ENCODE assay signal across 8 cellular contexts in the genomic region with DNA sequence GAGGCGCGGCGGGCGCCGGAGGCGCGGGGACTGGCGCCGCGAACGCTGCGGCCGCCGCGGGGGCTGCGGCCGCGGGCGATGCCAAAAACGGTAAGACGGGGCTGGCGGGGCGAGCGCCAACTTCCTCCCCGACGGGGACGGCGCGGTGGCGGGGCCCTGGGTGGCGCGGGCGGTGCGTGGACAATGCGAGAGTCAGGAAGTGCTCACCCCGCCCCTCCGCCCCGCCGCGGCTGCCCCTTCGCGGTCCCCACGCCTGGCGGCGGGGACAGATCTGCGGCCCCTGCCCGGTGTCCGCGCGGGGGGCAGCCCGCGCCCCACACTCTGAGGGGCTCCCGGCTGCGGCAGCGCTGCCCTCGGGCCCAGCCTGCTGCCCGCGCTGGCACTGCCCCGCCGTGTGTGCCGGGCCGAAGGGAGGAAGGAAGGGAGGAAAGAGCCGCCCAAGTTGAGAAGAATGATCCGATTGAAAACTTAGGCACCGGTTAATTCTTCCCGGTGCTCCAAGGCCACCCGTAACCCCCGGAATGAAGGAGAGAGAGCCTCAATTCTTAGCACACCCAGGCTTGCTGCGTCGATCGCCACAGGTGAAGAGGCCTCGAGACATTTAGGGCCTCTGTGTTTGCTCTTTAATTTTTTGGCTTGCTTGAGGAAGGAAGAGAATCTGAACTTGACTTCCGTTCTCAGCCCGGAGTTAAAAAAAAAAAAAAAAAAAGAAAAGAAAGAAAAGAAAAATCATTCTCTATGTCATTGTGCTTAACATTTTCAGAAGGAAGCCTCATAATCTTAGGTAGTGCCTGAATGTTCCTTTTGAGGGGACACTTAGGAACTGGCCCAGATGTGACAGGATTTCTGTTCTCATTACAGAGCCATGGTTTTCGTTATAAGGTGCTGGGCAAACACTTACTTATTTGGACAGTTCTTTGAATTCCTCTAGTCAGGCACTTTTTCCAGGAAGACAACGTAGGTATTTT. TPM values are rescaled to one million over a fixed set of nuclear protein-coding genes. Genes with fewer than 3 reads are reported as not detected.
DNase-seq lines count a peak whose midpoint lies in the region; ATAC-seq and TF ChIP-seq lines count a peak whose summit lies in the region.

No MANE protein-coding gene starts in this region.

- peaks cover 0 to 79% (median 44%) of the 10 kb centered on the region in 9 donors for H3K4me1 ChIP-seq in heart right ventricle
- no peaks in the 10 kb centered on the region for H3K4me1 ChIP-seq in trophoblast cell (ENCODE audit: control insufficient read depth in 1 of 2, insufficient read depth in 2 of 2, low read length in 2 of 2)

- peak overlapping the region; percentile 99 for H2AFZ ChIP-seq in trophoblast cell (ENCODE audit: insufficient read depth, low read length, poor library complexity)

- in situ Hi-C loops in ACHN (cut with HindIII; ENCODE audit: low pct_ligation_motif_present, low pct_unique_long_range_greater_than_20kb, low sequenced_read_pairs) (no loop called here), SK-MEL-5 (cut with HindIII; ENCODE audit: low pct_unique_long_range_greater_than_20kb, low sequenced_read_pairs) (no loop called here)

- H3K9me3 Mint-ChIP-seq in activated naive CD8-positive, alpha-beta T cell treated with anti-CD3 and anti-CD28 coated beads, Interleukin-2, amount 50 U/mL, for 24 hours: no peaks in the 10 kb centered on the region

- H3K9ac ChIP-seq in trophoblast cell (ENCODE audit: low read length): peak overlapping the region; percentile 84

- H3K4me1 Mint-ChIP-seq in activated naive CD8-positive, alpha-beta T cell treated with anti-CD3 and anti-CD28 coated beads, Interleukin-2, amount 50 U/mL, for 24 hours: peaks cover 80% of the 10 kb centered on the region

- H4K8ac ChIP-seq in trophoblast cell (ENCODE audit: low read depth, low read length): peak overlapping the region; percentile 99

- 1% methylated on average over 29 to 76 of the region's 76 CpGs for WGBS in heart right ventricle, 2 donors
- no CpG with 5 or more reads among the region's 76 CpGs for WGBS in trophoblast cell (ENCODE audit: extremely low coverage, insufficient coverage, insufficient read length)

- H3K27ac ChIP-seq in heart right ventricle (peak overlapping the region; percentile 93 to 98 (median 96)), trophoblast cell (ENCODE audit: low read depth, low read length) (peak overlapping the region; percentile 55)

- peak overlapping the region; percentile 96 for H3K4me3 Mint-ChIP-seq in activated naive CD8-positive, alpha-beta T cell treated with anti-CD3 and anti-CD28 coated beads, Interleukin-2, amount 50 U/mL, for 24 hours

- no peaks in the 10 kb centered on the region for H3K27me3 ChIP-seq in heart right ventricle
- H3K27me3 ChIP-seq in trophoblast cell (ENCODE audit: insufficient read depth, low read length): no peaks in the 10 kb centered on the region

- peak overlapping the region; percentile 92 for H3K27ac Mint-ChIP-seq in activated naive CD8-positive, alpha-beta T cell treated with anti-CD3 and anti-CD28 coated beads, Interleukin-2, amount 50 U/mL, for 24 hours

- no peak overlapping the region for H3K23ac ChIP-seq in trophoblast cell (ENCODE audit: low read length)

- H3K9me3 ChIP-seq in heart right ventricle (no peaks in the 10 kb centered on the region), trophoblast cell (ENCODE audit: insufficient read depth, low read depth, low read length) (no peaks in the 10 kb centered on the region)

- H4K12ac ChIP-seq in trophoblast cell (ENCODE audit: low read depth, low read length): peak overlapping the region; percentile 74

- TF ChIP-seq CTCF in heart right ventricle (IDR thresholded peaks at IDR 0.05): peak in 4 of 9 donors; percentile 12 to 46 (median 36)

- peak overlapping the region; percentile 45 to 90 (median 83) for H3K4me3 ChIP-seq in heart right ventricle
- H3K4me3 ChIP-seq in trophoblast cell (ENCODE audit: low read depth, low read length): peak overlapping the region; percentile 91

- H2BK5ac ChIP-seq in trophoblast cell (ENCODE audit: low read depth, low read length, poor library complexity): peak overlapping the region; percentile 91

- H3K14ac ChIP-seq in trophoblast cell (ENCODE audit: low read length): peak overlapping the region; percentile 100

- H3K79me2 ChIP-seq in trophoblast cell (ENCODE audit: control insufficient read depth, insufficient read depth, low read length, poor library complexity): peaks cover 10% of the 10 kb centered on the region

- intact Hi-C loops in heart right ventricle (cut with DNase I): no loop called here

- no peaks in the 10 kb centered on the region for H3K27me3 Mint-ChIP-seq in activated naive CD8-positive, alpha-beta T cell treated with anti-CD3 and anti-CD28 coated beads, Interleukin-2, amount 50 U/mL, for 24 hours

- peak overlapping the region; percentile 95 for H4K91ac ChIP-seq in trophoblast cell (ENCODE audit: low read depth, low read length)

- peak overlapping the region; percentile 87 for H3K4me2 ChIP-seq in trophoblast cell (ENCODE audit: low read length)

- peak; percentile 35 for ATAC-seq in GM18907 (IDR thresholded peaks at IDR 0.05; ENCODE audit: unreplicated experiment)
- peak; percentile 37 for ATAC-seq in HG03135 (IDR thresholded peaks at IDR 0.05; ENCODE audit: unreplicated experiment)
- ATAC-seq in activated naive CD8-positive, alpha-beta T cell treated with anti-CD3 and anti-CD28 coated beads, Interleukin-2, amount 50 U/mL, for 24 hours: peak; percentile 30
- ATAC-seq in heart right ventricle: peak; percentile 24 to 68 (median 48)

- peak overlapping the region; percentile 96 for H2BK120ac ChIP-seq in trophoblast cell (ENCODE audit: insufficient read depth, low read length, poor library complexity)

- H3K4ac ChIP-seq in trophoblast cell (ENCODE audit: low read depth, low read length): peak overlapping the region; percentile 98

- peak overlapping the region; percentile 92 for H2AK5ac ChIP-seq in trophoblast cell (ENCODE audit: low read length)

- DNase-seq in ACHN (peak; percentile 20), SK-MEL-5 (ENCODE audit: low read depth, low spot score) (peak; percentile 17), heart right ventricle (peak; percentile 73 to 80), trophoblast cell (peak; percentile 15 to 54), foreskin melanocyte (no peak)
- DNase-seq in activated naive CD8-positive, alpha-beta T cell treated with anti-CD3 and anti-CD28 coated beads, Interleukin-2, amount 50 U/mL, for 24 hours: peak; percentile 67

- H3K79me1 ChIP-seq in trophoblast cell (ENCODE audit: low read length): peaks cover 11% of the 10 kb centered on the region

- H3K18ac ChIP-seq in trophoblast cell (ENCODE audit: low read length): peak overlapping the region; percentile 99

- peak overlapping the region; percentile 54 for H2BK12ac ChIP-seq in trophoblast cell (ENCODE audit: low read length)

- H3K36me3 ChIP-seq in heart right ventricle (peaks cover 0 to 8% (median 0%) of the 10 kb centered on the region in 9 donors), trophoblast cell (ENCODE audit: control insufficient read depth in 1 of 2, insufficient read depth in 2 of 2, low read length in 2 of 2) (no peaks in the 10 kb centered on the region)

- H3K36me3 Mint-ChIP-seq in activated naive CD8-positive, alpha-beta T cell treated with anti-CD3 and anti-CD28 coated beads, Interleukin-2, amount 50 U/mL, for 24 hours (ENCODE audit: low read depth): peaks cover 21% of the 10 kb centered on the region

RNA-seq across cellular contexts. Expression of a gene that starts 1.0 kb away (rescaled TPM):
- 5.9 and 6.4 TPM in 2 replicates for total RNA-seq in SK-MEL-5 (2014; rRNA removed; shearing (Covaris generic))
- 5.8 and 6.4 TPM in 2 replicates for polyA plus RNA-seq in SK-MEL-5 (2015; cell fraction: cytosol; rRNA removed)
- polyA plus RNA-seq in SK-MEL-5 (2015; cell fraction: nucleus; rRNA removed): 3.0 and 3.5 TPM in 2 replicates
- total RNA-seq in heart right ventricle: 10 to 100 TPM; 33.5 to 70.6 (median 43.5) TPM
- polyA plus RNA-seq in heart right ventricle: 10 to 100 TPM in 1 of 2 donors, 1 to 10 TPM in 1; 8.6 to 15.0 TPM
- 16.9 and 17.2 TPM in 2 replicates for polyA plus RNA-seq in trophoblast cell (2013)
